ENCODE assay signal across 8 cellular contexts in the genomic region with DNA sequence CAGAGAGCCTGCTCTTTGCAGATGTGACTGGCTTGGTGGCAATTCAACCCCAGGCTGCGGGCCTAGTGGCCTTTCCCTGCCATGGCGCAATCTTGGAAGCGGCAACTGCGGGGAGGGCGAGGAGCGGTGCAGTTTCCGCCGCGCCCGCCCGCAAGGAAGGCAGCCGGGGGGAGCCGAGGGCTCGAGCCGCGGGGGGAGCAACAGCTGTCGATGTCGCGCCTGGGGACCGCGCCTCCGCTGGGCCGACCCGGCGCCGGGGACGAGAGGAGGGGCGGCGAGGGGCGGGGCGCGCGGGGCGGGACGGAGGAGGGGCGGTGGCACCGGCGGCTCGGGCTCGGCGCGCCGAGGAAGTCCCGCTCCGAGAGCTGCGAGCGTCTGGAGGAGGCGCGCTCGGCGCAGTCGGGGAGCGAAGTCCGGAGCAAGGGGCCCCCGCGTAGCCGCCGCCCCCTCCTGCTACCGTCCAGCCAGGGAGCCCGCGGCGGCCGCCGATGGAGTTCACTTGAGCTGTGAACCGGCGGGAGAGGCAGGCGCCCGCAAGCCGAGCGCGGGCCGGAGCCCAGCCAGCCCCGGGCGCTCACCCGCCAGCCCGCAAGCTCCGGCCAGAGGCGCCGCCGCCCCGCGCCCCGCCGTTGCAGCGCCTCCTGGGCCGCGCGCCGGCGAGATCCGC.
DNase-seq lines count a peak whose midpoint lies in the region; ATAC-seq lines count a peak whose summit lies in the region.

No MANE protein-coding gene starts in this region.

- H3K27ac Mint-ChIP-seq in activated T-helper 17 cell treated with anti-CD3 and anti-CD28 coated beads, Interleukin-2, amount 50 U/mL, for 72 hours: no peak overlapping the region

- peak overlapping the region; percentile 50 for H3K4me3 Mint-ChIP-seq in activated T-helper 17 cell treated with anti-CD3 and anti-CD28 coated beads, Interleukin-2, amount 50 U/mL, for 72 hours

- DNase-seq in AG08395 (ENCODE audit: low spot score) (peak; percentile 69), NCI-H82 (lab: John Stamatoyannopoulos, UW) (peak; percentile 87), foreskin melanocyte (peak; percentile 38), occipital lobe (lab: John Stamatoyannopoulos, UW) (peak; percentile 45)

- no peaks in the 10 kb centered on the region for H3K9me3 Mint-ChIP-seq in activated T-helper 17 cell treated with anti-CD3 and anti-CD28 coated beads, Interleukin-2, amount 50 U/mL, for 72 hours

- no peaks in the 10 kb centered on the region for H3K4me1 ChIP-seq in urinary bladder (ENCODE audit: insufficient read depth)

- H3K4me3 ChIP-seq in urinary bladder (ENCODE audit: low read depth, low read length): peak overlapping the region; percentile 85

- peaks cover 15% of the 10 kb centered on the region for H3K27me3 Mint-ChIP-seq in activated T-helper 17 cell treated with anti-CD3 and anti-CD28 coated beads, Interleukin-2, amount 50 U/mL, for 72 hours

- under 1% methylated on average over 91 of the region's 91 CpGs for WGBS in urinary bladder

- no peaks in the 10 kb centered on the region for H3K36me3 ChIP-seq in urinary bladder (ENCODE audit: insufficient read depth)

- H3K27ac ChIP-seq in urinary bladder (ENCODE audit: low read depth): peak overlapping the region; percentile 78

- H3K36me3 Mint-ChIP-seq in activated T-helper 17 cell treated with anti-CD3 and anti-CD28 coated beads, Interleukin-2, amount 50 U/mL, for 72 hours (ENCODE audit: low read depth): peaks cover 6% of the 10 kb centered on the region

- H3K4me1 Mint-ChIP-seq in activated T-helper 17 cell treated with anti-CD3 and anti-CD28 coated beads, Interleukin-2, amount 50 U/mL, for 72 hours: peaks cover 12% of the 10 kb centered on the region

- ATAC-seq in GM18867 (IDR thresholded peaks at IDR 0.05; ENCODE audit: unreplicated experiment) (peak; percentile 64), HG03280 (IDR thresholded peaks at IDR 0.05; ENCODE audit: unreplicated experiment) (peak; percentile 54)
- peak; percentile 71 for ATAC-seq in activated T-helper 17 cell treated with anti-CD3 and anti-CD28 coated beads, Interleukin-2, amount 50 U/mL, for 72 hours (replicated peaks)

Comparison
In these comparisons a context has a peak if more than half of its experiments do, and no peak if none do; other contexts are left out.
1. Peak in every context shown above with its lines: DNase-seq, ATAC-seq, H3K4me3 ChIP-seq and H3K27ac ChIP-seq.